ENCODE assay signal across 20 cellular contexts in genomic region chr13:39408512-39408911, GRCh38.
DNase-seq lines count a peak whose midpoint lies in the region; ATAC-seq and TF ChIP-seq lines count a peak whose summit lies in the region.
"Had no signal": no experiment of that assay in that cellular context is flagged by ENCODE, and none has a peak within 500 bp of the region (broad histone marks: within the 10 kb centered on the region; RNA-seq: fewer than 3 reads in every experiment).

No MANE protein-coding gene starts in this region.

- POLR2A ChIA-PET in A673 (lab: Charles Lee; ENCODE audit: low non-redundant PET), result no interaction called here

- no peaks in the 10 kb centered on the region for H3K9me3 Mint-ChIP-seq in neural crest cell
- peaks cover 2% of the 10 kb centered on the region for H3K9me3 Mint-ChIP-seq in glutamatergic neuron (ENCODE audit: unreplicated experiment)
- H3K9me3 Mint-ChIP-seq: CD8-positive, alpha-beta T cell; HFFc6 had no signal

- H3K4me1 ChIP-seq in heart right ventricle, result peaks cover 0 to 90% (median 61%) of the 10 kb centered on the region in 9 donors
- peaks cover 5% of the 10 kb centered on the region for H3K4me1 ChIP-seq in right cardiac atrium (ENCODE audit: control insufficient read depth, insufficient read depth, low read length)
- peaks cover 97% of the 10 kb centered on the region for H3K4me1 ChIP-seq in A673 (ENCODE audit: insufficient read depth, low read length, poor library complexity, severe bottlenecking)
- H3K4me1 ChIP-seq: Caco-2 had no signal

- H3K27me3 Mint-ChIP-seq in neural crest cell (ENCODE audit: low read depth), result no peaks in the 10 kb centered on the region
- H3K27me3 Mint-ChIP-seq in glutamatergic neuron (ENCODE audit: unreplicated experiment), result no peaks in the 10 kb centered on the region
- H3K27me3 Mint-ChIP-seq: B cell had no signal

- H3K36me3 Mint-ChIP-seq in neural crest cell (ENCODE audit: low read depth), result no peaks in the 10 kb centered on the region
- no peaks in the 10 kb centered on the region for H3K36me3 Mint-ChIP-seq in glutamatergic neuron (ENCODE audit: unreplicated experiment)
- H3K36me3 Mint-ChIP-seq: CD4-positive, CD25-positive, alpha-beta regulatory T cell; CD8-positive, alpha-beta T cell had no signal

- BruUV-seq in A673 (replicated peaks; lab: Mats Ljungman, UMichigan), result no TSS peak

- ATAC-seq in heart right ventricle (peak in 5 of 8 donors; percentile 30 to 71 (median 63)), right cardiac atrium (no peak)
- ATAC-seq: CD8-positive, alpha-beta T cell; GM12878 had no signal

- DNase-seq in heart right ventricle (no peak), right cardiac atrium (no peak), A673 (ENCODE audit: low spot score) (no peak), G401 (ENCODE audit: low spot score) (peak; percentile 57), neural crest cell (ENCODE audit: low read depth, low spot score) (no peak), glutamatergic neuron (no peak), epidermal melanocyte (ENCODE audit: insufficient read length, low spot score) (no peak)
- DNase-seq: Caco-2; CD4-positive, CD25-positive, alpha-beta regulatory T cell; CD8-positive, alpha-beta T cell; DMS153; DND-41; GDM1; GOT3; HFFc6 had no signal

- CTCF ChIA-PET in A673 (lab: Charles Lee), result no interaction called here

- no peak overlapping the region for H3K4me3 ChIP-seq in heart right ventricle
- H3K4me3 ChIP-seq in right cardiac atrium (ENCODE audit: low read length), result no peak overlapping the region
- H3K4me3 ChIP-seq in A673 (ENCODE audit: low read depth, low read length, poor library complexity, severe bottlenecking), result no peak overlapping the region
- H3K4me3 ChIP-seq: BLaER1, GM12878, HAP-1 had no signal

- WGBS in heart right ventricle, 2 donors, result 39 to 41% methylated on average over 3 of the region's 3 CpGs
- 53% methylated on average over 3 of the region's 3 CpGs for WGBS in right cardiac atrium

- H3K4me3 Mint-ChIP-seq in neural crest cell (no peak overlapping the region), glutamatergic neuron (ENCODE audit: unreplicated experiment) (no peak overlapping the region)
- H3K4me3 Mint-ChIP-seq: B cell; CD4-positive, CD25-positive, alpha-beta regulatory T cell; CD8-positive, alpha-beta T cell; HFFc6 had no signal

- H3K9me3 ChIP-seq in heart right ventricle (no peaks in the 10 kb centered on the region), right cardiac atrium (ENCODE audit: control insufficient read depth, low read length) (no peaks in the 10 kb centered on the region), A673 (ENCODE audit: low read depth, low read length, poor library complexity, severe bottlenecking) (no peaks in the 10 kb centered on the region)
- H3K9me3 ChIP-seq: BLaER1, Caco-2, HAP-1 had no signal

- H3K4me1 Mint-ChIP-seq in neural crest cell (peaks cover 79% of the 10 kb centered on the region), glutamatergic neuron (ENCODE audit: low read depth, unreplicated experiment) (peaks cover 4% of the 10 kb centered on the region)
- H3K4me1 Mint-ChIP-seq: B cell; CD4-positive, CD25-positive, alpha-beta regulatory T cell had no signal

- H3K36me3 ChIP-seq in heart right ventricle, result no peaks in the 10 kb centered on the region
- no peaks in the 10 kb centered on the region for H3K36me3 ChIP-seq in A673 (ENCODE audit: insufficient read depth, low read length, poor library complexity, severe bottlenecking)
- H3K36me3 ChIP-seq: BLaER1, HAP-1 had no signal

- intact Hi-C loops in heart right ventricle (cut with DNase I), result loop anchor here in 1 of 10 donors (5.0 kb wide), 1 partner anchor 136 kb away; no protein-coding TSS in a partner anchor
- intact Hi-C loops in right cardiac atrium (cut with DNase I), result no loop called here
- intact Hi-C loops in A673 (cut with micrococcal nuclease; ENCODE audit: unreplicated experiment), result no loop called here

- H3K27ac ChIP-seq in heart right ventricle (peak overlapping the region in 6 of 10 donors; percentile 14 to 87 (median 26)), right cardiac atrium (ENCODE audit: low read length) (no peak overlapping the region), A673 (ENCODE audit: low read depth, low read length, poor library complexity, severe bottlenecking) (peak overlapping the region; percentile 87)
- H3K27ac ChIP-seq: BLaER1, C4-2B had no signal

- H3K27ac Mint-ChIP-seq in neural crest cell (ENCODE audit: unreplicated experiment) (peak overlapping the region; percentile 21), glutamatergic neuron (ENCODE audit: unreplicated experiment) (no peak overlapping the region)
- H3K27ac Mint-ChIP-seq: B cell; CD4-positive, CD25-positive, alpha-beta regulatory T cell; CD8-positive, alpha-beta T cell; HFFc6 had no signal

- in situ Hi-C loops in G401 (cut with HindIII; ENCODE audit: low sequenced_read_pairs), result no loop called here

- H3K27me3 ChIP-seq in heart right ventricle (no peaks in the 10 kb centered on the region), right cardiac atrium (ENCODE audit: control insufficient read depth, insufficient read depth) (no peaks in the 10 kb centered on the region), A673 (replicated peaks; ENCODE audit: insufficient read depth, low read depth, low read length, poor library complexity) (no peaks in the 10 kb centered on the region)
- H3K27me3 ChIP-seq: BLaER1 had no signal

- TF ChIP-seq CTCF in heart right ventricle (IDR thresholded peaks at IDR 0.05) (no peak), A673 (conservative IDR thresholded peaks at IDR 0.05; ENCODE audit: low read depth, low read length) (no peak), neural crest cell (conservative IDR thresholded peaks at IDR 0.05) (no peak), glutamatergic neuron (IDR thresholded peaks at IDR 0.05; ENCODE audit: partially characterized antibody, unreplicated experiment) (no peak)

Comparison
In these comparisons a context has a peak if more than half of its experiments do, and no peak if none do; other contexts are left out.
1. ATAC-seq: peak in heart right ventricle (5 of 8); none in right cardiac atrium (0 of 2).